8 cellular contexts compared by ENCODE assay signal in genomic region chr12:48890657-48891418, GRCh38. TPM values are rescaled to one million over a fixed set of nuclear protein-coding genes. Genes with fewer than 3 reads are reported as not detected.
DNase-seq lines count a peak whose midpoint lies in the region; ATAC-seq and TF ChIP-seq lines count a peak whose summit lies in the region.

No MANE protein-coding gene starts in this region.

- intact Hi-C loops in tibial artery (cut with DNase I; ENCODE audit: low total_unique reads), result loop anchor here (1.0 kb wide), 1 partner anchor 38 kb away; no protein-coding TSS in a partner anchor

- DNase-seq in AG09309 (ENCODE audit: low read depth) (no peak), NAMALWA (ENCODE audit: low spot score) (peak; percentile 77), SKM-1 treated with dmso at 0.1 percent for 144 hours (lab: John Stamatoyannopoulos, UW; ENCODE audit: unreplicated experiment) (peak; percentile 36), cardiac muscle cell (ENCODE audit: low read depth in 1 of 2, low spot score in 1 of 2) (peak; percentile 82 to 90), tibial artery (peak; percentile 53 to 84)
- DNase-seq in activated naive CD8-positive, alpha-beta T cell treated with anti-CD3 and anti-CD28 coated beads for 36 hours, result peak; percentile 79

- no peaks in the 10 kb centered on the region for H3K79me2 ChIP-seq in parathyroid adenoma

- H3K9me3 ChIP-seq in cardiac muscle cell (ENCODE audit: low read depth) (no peaks in the 10 kb centered on the region), parathyroid adenoma (ENCODE audit: control insufficient read depth, low read length) (no peaks in the 10 kb centered on the region), tibial artery (no peaks in the 10 kb centered on the region)

- H3K27me3 Mint-ChIP-seq in activated naive CD8-positive, alpha-beta T cell treated with anti-CD3 and anti-CD28 coated beads for 36 hours, result peaks cover 28% of the 10 kb centered on the region

- H3K4me3 ChIP-seq in AG09309 (ENCODE audit: control insufficient read depth, low read depth, low read length) (peak overlapping the region; percentile 41), cardiac muscle cell (peak overlapping the region; percentile 31), parathyroid adenoma (ENCODE audit: low read depth, low read length) (no peak overlapping the region), tibial artery (peak overlapping the region; percentile 20 to 50)

- no peak overlapping the region for H3K4me3 Mint-ChIP-seq in activated naive CD8-positive, alpha-beta T cell treated with anti-CD3 and anti-CD28 coated beads for 36 hours

- no peaks in the 10 kb centered on the region for H3K36me3 ChIP-seq in cardiac muscle cell
- no peaks in the 10 kb centered on the region for H3K36me3 ChIP-seq in parathyroid adenoma (ENCODE audit: control insufficient read depth, insufficient read depth, low read length)
- no peaks in the 10 kb centered on the region for H3K36me3 ChIP-seq in tibial artery

- peaks cover 6% of the 10 kb centered on the region for H3K4me1 Mint-ChIP-seq in activated naive CD8-positive, alpha-beta T cell treated with anti-CD3 and anti-CD28 coated beads for 36 hours

- peak overlapping the region; percentile 36 for H2AFZ ChIP-seq in parathyroid adenoma

- ATAC-seq in GM19468 (IDR thresholded peaks at IDR 0.05; ENCODE audit: extremely low read depth, unreplicated experiment), result peak; percentile 39

- TF ChIP-seq CTCF in AG09309 (IDR thresholded peaks at IDR 0.05; ENCODE audit: control insufficient read depth, insufficient read depth, low read depth, low read length, missing control alignments), result peak; percentile 98
- TF ChIP-seq CTCF in cardiac muscle cell (IDR thresholded peaks at IDR 0.05; ENCODE audit: low read depth, low read length), result peak; percentile 95
- TF ChIP-seq CTCF in parathyroid adenoma (IDR thresholded peaks at IDR 0.05), result peak; percentile 95
- TF ChIP-seq CTCF in tibial artery (IDR thresholded peaks at IDR 0.05), result peak; percentile 88 to 92

- peak overlapping the region; percentile 62 for H3K4me2 ChIP-seq in parathyroid adenoma (ENCODE audit: low read length)

- H3K4me1 ChIP-seq in cardiac muscle cell (ENCODE audit: low read depth), result no peaks in the 10 kb centered on the region
- H3K4me1 ChIP-seq in parathyroid adenoma, result no peaks in the 10 kb centered on the region
- H3K4me1 ChIP-seq in tibial artery, result peaks cover 0 to 9% (median 8%) of the 10 kb centered on the region in 4 donors

- H3K27me3 ChIP-seq in cardiac muscle cell, result peaks cover 12% of the 10 kb centered on the region
- no peaks in the 10 kb centered on the region for H3K27me3 ChIP-seq in parathyroid adenoma (ENCODE audit: control insufficient read depth, insufficient read depth, low read length)
- H3K27me3 ChIP-seq in tibial artery, result peaks cover 0 to 12% of the 10 kb centered on the region in 2 donors

- H3K27ac ChIP-seq in cardiac muscle cell, result no peak overlapping the region
- no peak overlapping the region for H3K27ac ChIP-seq in parathyroid adenoma
- H3K27ac ChIP-seq in tibial artery, result no peak overlapping the region

- H3K9ac ChIP-seq in parathyroid adenoma, result no peak overlapping the region

- H3K27ac Mint-ChIP-seq in activated naive CD8-positive, alpha-beta T cell treated with anti-CD3 and anti-CD28 coated beads for 36 hours, result no peak overlapping the region

- no peaks in the 10 kb centered on the region for H3K36me3 Mint-ChIP-seq in activated naive CD8-positive, alpha-beta T cell treated with anti-CD3 and anti-CD28 coated beads for 36 hours

- H3K9me3 Mint-ChIP-seq in activated naive CD8-positive, alpha-beta T cell treated with anti-CD3 and anti-CD28 coated beads for 36 hours, result no peaks in the 10 kb centered on the region

RNA-seq across cellular contexts. Expression of gene RND1, which starts 25.2 kb away (rescaled TPM):
- 1 to 10 TPM; 2.6 to 3.1 TPM for total RNA-seq in activated naive CD8-positive, alpha-beta T cell treated with anti-CD3 and anti-CD28 coated beads for 36 hours
- total RNA-seq in cardiac muscle cell, result 2.1 and 2.9 TPM in 2 replicates
- polyA plus RNA-seq in cardiac muscle cell, result 3.5 and 7.2 TPM in 2 replicates

RNA-seq across cellular contexts. Expression of gene FKBP11, which starts 34.5 kb away (rescaled TPM):
- total RNA-seq in activated naive CD8-positive, alpha-beta T cell treated with anti-CD3 and anti-CD28 coated beads for 36 hours, result 100 to 1,000 TPM in 1 of 2 experiments, 10 to 100 TPM in 1; 97.4 to 104 TPM
- total RNA-seq in cardiac muscle cell, result 8.9 and 9.4 TPM in 2 replicates
- 3.4 and 11.9 TPM in 2 replicates for polyA plus RNA-seq in cardiac muscle cell

RNA-seq across cellular contexts. Expression of gene DDX23, which starts 38.9 kb away (rescaled TPM):
- total RNA-seq in activated naive CD8-positive, alpha-beta T cell treated with anti-CD3 and anti-CD28 coated beads for 36 hours, result 100 to 1,000 TPM; 123 to 129 TPM
- 66.3 and 89.5 TPM in 2 replicates for total RNA-seq in cardiac muscle cell
- 35.3 and 49.0 TPM in 2 replicates for polyA plus RNA-seq in cardiac muscle cell
